In genomic region chr7:127089146-127089545, GRCh38 we compare ENCODE assay signal across 30 cellular contexts.
"Had no signal": no experiment of that assay in that cellular context is flagged by ENCODE, and none has a peak within 500 bp of the region (broad histone marks: within the 10 kb centered on the region; RNA-seq: fewer than 3 reads in every experiment).

No MANE protein-coding gene starts in this region.

- DNase-seq: activated B cell treated with CpG ODN at 0.5 μM for 24 hours; activated CD4-positive, alpha-beta memory T cell treated with anti-CD3 and anti-CD28 coated beads for 36 hours; activated CD4-positive, alpha-beta T cell treated with anti-CD3 and anti-CD28 coated beads for 4 hours; activated CD4-positive, alpha-beta T cell treated with anti-CD3 and anti-CD28 coated beads, Interleukin-2, amount 10 ng/mL, durations not matched to agents 24 days and 14 days; activated CD4-positive, alpha-beta T cell treated with anti-CD3 and anti-CD28 coated beads, Interleukin-2, amount 50 U/mL, for 1 hour; activated CD4-positive, alpha-beta T cell treated with anti-CD3 and anti-CD28 coated beads, Interleukin-2, amount 50 U/mL, for 4 hours; activated CD4-positive, CD25-positive, alpha-beta regulatory T cell treated with anti-CD3 and anti-CD28 coated beads, Interleukin-2, amount 50 U/mL, for 72 hours; activated CD8-positive, alpha-beta memory T cell treated with anti-CD3 and anti-CD28 coated beads, Interleukin-2, amount 50 U/mL, for 4 hours; activated CD8-positive, alpha-beta T cell treated with anti-CD3 and anti-CD28 coated beads for 36 hours; activated effector memory CD4-positive, alpha-beta T cell treated with anti-CD3 and anti-CD28 coated beads, Interleukin-2, amount 50 U/mL, for 16 hours; activated naive CD4-positive, alpha-beta T cell treated with anti-CD3 and anti-CD28 coated beads, Interleukin-2, amount 10 ng/mL, durations not matched to agents 7 days and 5 days; activated naive CD4-positive, alpha-beta T cell treated with Interleukin-2 at 50 U/mL for 16 hours; activated naive CD8-positive, alpha-beta T cell treated with anti-CD3 and anti-CD28 coated beads, Interleukin-2, amount 10 ng/mL, durations not matched to agents 7 days and 5 days; activated naive CD8-positive, alpha-beta T cell treated with anti-CD3 and anti-CD28 coated beads, Interleukin-2, amount 50 U/mL, for 24 hours; activated T-cell treated with anti-CD3 and anti-CD28 coated beads for 4 hours; activated T-cell treated with anti-CD3 and anti-CD28 coated beads, Interleukin-2, amount 50 U/mL, for 1 hour; activated T-cell treated with anti-CD3 and anti-CD28 coated beads, Interleukin-2, amount 50 U/mL, for 4 hours; activated T-cell treated with anti-CD3 and anti-CD28 coated beads, Interleukin-2, amount 50 U/mL, for 72 hours; amygdala; aorta; body of pancreas; brain microvascular endothelial cell; central memory CD4-positive, alpha-beta T cell; SW 1271; T-helper 1 cell; T-helper 2 cell; T-helper 9 cell had no signal

- ATAC-seq: activated CD8-positive, alpha-beta T cell treated with anti-CD3 and anti-CD28 coated beads for 36 hours; activated naive CD8-positive, alpha-beta T cell treated with anti-CD3 and anti-CD28 coated beads, Interleukin-2, amount 50 U/mL, for 24 hours; activated T-cell treated with anti-CD3 and anti-CD28 coated beads, Interleukin-2, amount 50 U/mL, for 4 hours; activated T-cell treated with anti-CD3 and anti-CD28 coated beads, Interleukin-2, amount 50 U/mL, for 72 hours; activated T-helper 17 cell treated with anti-CD3 and anti-CD28 coated beads, Interleukin-2, amount 50 U/mL, for 72 hours; body of pancreas had no signal

- H3K27ac ChIP-seq: body of pancreas, brain microvascular endothelial cell, breast epithelium, VCaP had no signal
